8 cellular contexts compared by ENCODE assay signal in genomic region chr12:81644503-81644902, GRCh38.
DNase-seq lines count a peak whose midpoint lies in the region; ATAC-seq, FAIRE-seq and TF ChIP-seq lines count a peak whose summit lies in the region.

No MANE protein-coding gene starts in this region.

- no peaks in the 10 kb centered on the region for H3K9me3 ChIP-seq in OCI-LY7 (ENCODE audit: low read length)
- H3K9me3 ChIP-seq in endothelial cell of umbilical vein (replicated peaks; ENCODE audit: control insufficient read depth, insufficient read depth, low read length), result no peaks in the 10 kb centered on the region
- no peaks in the 10 kb centered on the region for H3K9me3 ChIP-seq in pancreas

- peak; percentile 76 for TF ChIP-seq RAD21 in Ishikawa (IDR thresholded peaks at IDR 0.05; ENCODE audit: low read depth)

- H3K79me2 ChIP-seq in OCI-LY7 (ENCODE audit: insufficient read depth, low read depth, low read length) (no peaks in the 10 kb centered on the region), endothelial cell of umbilical vein (ENCODE audit: control insufficient read depth, insufficient read depth, low read length) (no peaks in the 10 kb centered on the region)

- H3K36me3 ChIP-seq in OCI-LY7 (ENCODE audit: insufficient read depth, low read length) (no peaks in the 10 kb centered on the region), endothelial cell of umbilical vein (ENCODE audit: control insufficient read depth in 2 of 2, extremely low read depth in 1 of 2, insufficient read depth in 2 of 2, low read length in 2 of 2) (no peaks in the 10 kb centered on the region), pancreas (no peaks in the 10 kb centered on the region)

- FAIRE-seq in endothelial cell of umbilical vein (lab: Jason Lieb, UNC) (no peak), pancreas (lab: Jason Lieb, UNC) (peak; percentile 98)

- no peak for TF ChIP-seq POLR2A in endothelial cell of umbilical vein (IDR thresholded peaks at IDR 0.05; ENCODE audit: low read depth, low read length)

- no peaks in the 10 kb centered on the region for H3K9me1 ChIP-seq in endothelial cell of umbilical vein (replicated peaks; ENCODE audit: control insufficient read depth, extremely low read depth, insufficient read depth, low read length)

- DNase-seq in AG08395 (ENCODE audit: low spot score) (peak; percentile 40), OCI-LY7 (ENCODE audit: low spot score) (peak; percentile 37), endothelial cell of umbilical vein (ENCODE audit: low read depth, low spot score) (peak; percentile 41), pancreas (no peak)
- DNase-seq in effector CD4-positive, alpha-beta T cell, result no peak

- no peak for TF ChIP-seq EP300 in Ishikawa (IDR thresholded peaks at IDR 0.05; ENCODE audit: borderline replicate concordance)

- dilution Hi-C loops in endothelial cell of umbilical vein (cut with MboI; ENCODE audit: extremely low pct_ligation_motif_present, low sequenced_read_pairs), result no loop called here

- no peaks in the 10 kb centered on the region for H3K9me2 ChIP-seq in OCI-LY7 (ENCODE audit: insufficient read depth, low read length)

- H3K27me3 ChIP-seq in endothelial cell of umbilical vein (ENCODE audit: control insufficient read depth in 2 of 2, insufficient read depth in 2 of 2, low read length in 2 of 2), result peaks cover 0 to 1% of the 10 kb centered on the region in 2 experiments
- H3K27me3 ChIP-seq in pancreas, result peaks cover 0 to 10% (median 0%) of the 10 kb centered on the region in 4 donors

- no peaks in the 10 kb centered on the region for H4K20me1 ChIP-seq in OCI-LY7 (ENCODE audit: insufficient read depth, low read length)
- no peaks in the 10 kb centered on the region for H4K20me1 ChIP-seq in endothelial cell of umbilical vein (replicated peaks; ENCODE audit: control insufficient read depth, extremely low read depth, insufficient read depth, low read length)

- H3K4me2 ChIP-seq in OCI-LY7 (ENCODE audit: low read length) (no peak overlapping the region), endothelial cell of umbilical vein (ENCODE audit: insufficient read depth, low read length) (no peak overlapping the region)

- H3K27ac ChIP-seq in OCI-LY7 (ENCODE audit: low read depth, low read length, poor library complexity, severe bottlenecking) (no peak overlapping the region), endothelial cell of umbilical vein (ENCODE audit: insufficient read depth, low read depth, low read length) (no peak overlapping the region), pancreas (no peak overlapping the region)

- 0 to 2% methylated on average over 1 of the region's 1 CpG for WGBS in pancreas, 2 donors

- no peak overlapping the region for H3K9ac ChIP-seq in endothelial cell of umbilical vein (replicated peaks; ENCODE audit: extremely low read depth, insufficient read depth, low read length)

- intact Hi-C loops in OCI-LY7 (cut with micrococcal nuclease; ENCODE audit: unreplicated experiment) (loop anchor here (2.0 kb wide), 1 partner anchor 682 kb away; no protein-coding TSS in a partner anchor), endothelial cell of umbilical vein (cut with micrococcal nuclease) (loop anchor here (1.0 to 5.0 kb wide), 4 partner anchors 153 to 714 kb away; partner anchors contain the start of genes CCDC59 and METTL25), pancreas (cut with DNase I) (loop anchor here in 2 of 3 donors (5.0 to 10.0 kb wide), 2 partner anchors 680 to 683 kb away; no protein-coding TSS in a partner anchor)

- no TSS peak for BruUV-seq in OCI-LY7 (replicated peaks; lab: Mats Ljungman, UMichigan)
- BruUV-seq in endothelial cell of umbilical vein (replicated peaks; lab: Mats Ljungman, UMichigan), result no TSS peak

- H3K4me1 ChIP-seq in OCI-LY7 (ENCODE audit: insufficient read depth, low read length, poor library complexity, severe bottlenecking) (no peaks in the 10 kb centered on the region), endothelial cell of umbilical vein (ENCODE audit: control insufficient read depth, extremely low read depth, insufficient read depth, low read length) (no peaks in the 10 kb centered on the region), pancreas (no peaks in the 10 kb centered on the region)

- CTCF ChIA-PET in OCI-LY7 (lab: Charles Lee; ENCODE audit: unreplicated experiment), result no interaction called here
- CTCF ChIA-PET in endothelial cell of umbilical vein (lab: Charles Lee), result interaction anchor here (0.7 to 2.0 kb wide), 11 partner anchors 10 to 981 kb away, joined by 3 to 23 read pairs (median 5); partner anchors contain the start of genes CCDC59 and METTL25

- no peak overlapping the region for H3K4me3 ChIP-seq in OCI-LY7 (ENCODE audit: low read depth, low read length, poor library complexity, severe bottlenecking)
- H3K4me3 ChIP-seq in endothelial cell of umbilical vein (replicated peaks in 1 of 3; ENCODE audit: insufficient read depth in 1 of 3, low read depth in 1 of 3, low read length in 3 of 3), result no peak overlapping the region
- H3K4me3 ChIP-seq in pancreas, result no peak overlapping the region

- TF ChIP-seq CTCF in OCI-LY7 (conservative IDR thresholded peaks at IDR 0.05; ENCODE audit: low read length) (peak; percentile 77), endothelial cell of umbilical vein (IDR thresholded peaks at IDR 0.05; ENCODE audit: extremely low read depth in 1 of 2, insufficient read depth in 1 of 2, low read depth in 1 of 2, low read length in 2 of 2) (peak in 1 of 2 donors; percentile 9), pancreas (IDR thresholded peaks at IDR 0.05) (peak in 3 of 4 donors; percentile 36 to 41 (median 39))

- POLR2A ChIA-PET in OCI-LY7 (lab: Charles Lee) (no interaction called here), endothelial cell of umbilical vein (lab: Charles Lee) (no interaction called here)

- ATAC-seq in GM18508 (IDR thresholded peaks at IDR 0.05; ENCODE audit: insufficient read depth, unreplicated experiment) (peak; percentile 61), pancreas (peak; percentile 53 to 84 (median 82)), HG02759 (IDR thresholded peaks at IDR 0.05; ENCODE audit: unreplicated experiment) (no peak)

- no peak overlapping the region for H2AFZ ChIP-seq in OCI-LY7 (ENCODE audit: low read length)
- H2AFZ ChIP-seq in endothelial cell of umbilical vein (ENCODE audit: low read depth, low read length), result no peak overlapping the region

TF ChIP-seq in Ishikawa, 13 proteins besides CTCF, POLR2A, EP300 and RAD21 (continues in another document):
- TF ChIP-seq FOXM1 (IDR thresholded peaks at IDR 0.05; ENCODE audit: borderline replicate concordance, low read depth) (no peak), ZBTB7A (IDR thresholded peaks at IDR 0.05; ENCODE audit: low read depth) (no peak), EGR1 (IDR thresholded peaks at IDR 0.05) (no peak), CEBPB (IDR thresholded peaks at IDR 0.05) (no peak), TCF12 (IDR thresholded peaks at IDR 0.05; ENCODE audit: low read depth) (no peak), CREB1 (IDR thresholded peaks at IDR 0.05; ENCODE audit: low read depth) (no peak), TEAD4 (IDR thresholded peaks at IDR 0.05) (no peak)
- TF ChIP-seq, protein P1, sequence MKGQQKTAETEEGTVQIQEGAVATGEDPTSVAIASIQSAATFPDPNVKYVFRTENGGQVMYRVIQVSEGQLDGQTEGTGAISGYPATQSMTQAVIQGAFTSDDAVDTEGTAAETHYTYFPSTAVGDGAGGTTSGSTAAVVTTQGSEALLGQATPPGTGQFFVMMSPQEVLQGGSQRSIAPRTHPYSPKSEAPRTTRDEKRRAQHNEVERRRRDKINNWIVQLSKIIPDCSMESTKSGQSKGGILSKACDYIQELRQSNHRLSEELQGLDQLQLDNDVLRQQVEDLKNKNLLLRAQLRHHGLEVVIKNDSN (IDR thresholded peaks at IDR 0.05), result no peak

TF ChIP-seq in endothelial cell of umbilical vein, 7 proteins besides CTCF, POLR2A, EP300 and RAD21:
- no peak for TF ChIP-seq MYC (IDR thresholded peaks at IDR 0.05; ENCODE audit: low read depth, low read length)
- no peak for TF ChIP-seq MAX (IDR thresholded peaks at IDR 0.05; ENCODE audit: insufficient read depth, insufficient read length)
- TF ChIP-seq EZH2 (IDR thresholded peaks at IDR 0.05; ENCODE audit: borderline replicate concordance, low read depth, low read length, severe bottlenecking), result no peak
- no peak for TF ChIP-seq JUN (IDR thresholded peaks at IDR 0.05; ENCODE audit: borderline replicate concordance, insufficient read depth, insufficient read length, low read depth)
- no peak for TF ChIP-seq GATA2 (IDR thresholded peaks at IDR 0.05; ENCODE audit: insufficient read depth, insufficient read length, low read depth, low read length)
- no peak for TF ChIP-seq FOS (IDR thresholded peaks at IDR 0.05; ENCODE audit: borderline replicate concordance, insufficient read depth, low read length)
- no peak for TF ChIP-seq POLR2AphosphoS5 (IDR thresholded peaks at IDR 0.05; ENCODE audit: insufficient read depth, low read depth, low read length)

Comparison
In these comparisons a context has a peak if more than half of its experiments do, and no peak if none do; other contexts are left out.
1. DNase-seq: peak in AG08395 (single experiment), OCI-LY7 (single experiment) and endothelial cell of umbilical vein (single experiment); none in pancreas (0 of 6) and effector CD4-positive, alpha-beta T cell (single experiment).